ENCODE assay signal across 8 cellular contexts in the genomic region with DNA sequence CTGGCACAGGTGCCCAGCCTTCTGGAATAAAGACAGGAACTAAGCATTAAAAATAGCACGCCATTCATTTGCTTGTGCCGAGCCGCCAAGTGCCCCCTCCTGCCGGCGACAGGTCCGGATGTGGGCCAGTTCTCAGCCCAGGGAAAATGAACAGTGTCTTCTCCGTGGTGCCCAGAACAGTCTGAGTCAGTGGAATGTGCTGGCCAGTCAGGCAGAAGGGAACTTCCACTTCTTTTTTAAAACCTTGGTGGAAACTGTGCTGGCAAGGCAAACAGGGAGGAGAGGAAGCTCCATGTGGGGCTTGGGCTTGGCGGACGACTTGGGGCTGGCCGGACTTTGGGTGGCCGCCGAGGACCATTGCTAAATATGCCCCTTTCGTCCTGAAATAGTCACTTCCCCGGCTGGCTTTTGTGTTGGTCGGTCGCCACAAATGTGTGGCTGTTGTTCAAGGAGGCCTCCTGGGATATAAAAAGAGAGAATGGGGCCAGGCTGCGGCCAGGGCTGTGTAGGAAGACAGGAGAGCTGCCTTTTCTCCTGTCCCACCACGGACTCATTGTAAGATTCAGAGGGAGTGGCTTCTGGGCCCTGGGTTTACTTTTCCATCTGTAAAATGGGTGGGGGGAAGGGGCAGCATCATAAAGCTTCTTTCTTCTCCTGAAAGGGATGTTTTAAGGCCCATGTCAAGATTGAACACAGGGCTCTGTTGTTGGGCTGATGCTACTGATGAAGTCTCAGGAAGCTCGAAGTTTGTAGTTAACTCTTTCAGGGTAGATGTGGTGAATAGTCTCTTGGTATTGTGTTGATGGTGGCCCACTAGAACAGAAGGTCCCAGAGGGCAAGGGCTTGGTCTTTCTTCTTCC.
A peak's percentile ranks its signal among the peaks of the same experiment; 100 is the strongest.
DNase-seq lines count a peak whose midpoint lies in the region; ATAC-seq and TF ChIP-seq lines count a peak whose summit lies in the region.

No MANE protein-coding gene starts in this region.

- H3K36me3 Mint-ChIP-seq in activated CD8-positive, alpha-beta T cell treated with anti-CD3 and anti-CD28 coated beads for 36 hours (ENCODE audit: low read depth), result peaks cover 9% of the 10 kb centered on the region

- DNase-seq in HT1080 (ENCODE audit: low read depth) (peak; percentile 91), head of caudate nucleus (peak in 41 of 42 donors; percentile 37 to 88 (median 62)), prostate gland (ENCODE audit: low spot score) (peak; percentile 69), MM.1S (no peak), smooth muscle cell (lab: John Stamatoyannopoulos, UW; ENCODE audit: unreplicated experiment) (no peak)
- peak; percentile 24 for DNase-seq in activated CD8-positive, alpha-beta T cell treated with anti-CD3 and anti-CD28 coated beads for 36 hours

- no peak overlapping the region for H3K4me2 ChIP-seq in MM.1S (ENCODE audit: low read depth, low read length)
- H3K4me2 ChIP-seq in smooth muscle cell, result no peak overlapping the region

- H3K27me3 Mint-ChIP-seq in activated CD8-positive, alpha-beta T cell treated with anti-CD3 and anti-CD28 coated beads for 36 hours, result no peaks in the 10 kb centered on the region

- H3K4me3 Mint-ChIP-seq in activated CD8-positive, alpha-beta T cell treated with anti-CD3 and anti-CD28 coated beads for 36 hours, result no peak overlapping the region

- H3K79me2 ChIP-seq in MM.1S (ENCODE audit: low read length) (no peaks in the 10 kb centered on the region), smooth muscle cell (ENCODE audit: low read depth) (no peaks in the 10 kb centered on the region)

- intact Hi-C loops in activated CD8-positive, alpha-beta T cell treated with anti-CD3 and anti-CD28 coated beads for 36 hours (cut with micrococcal nuclease), result no loop called here
- intact Hi-C loops in head of caudate nucleus (cut with DNase I), result loop anchor here (5.0 kb wide), 1 partner anchor 39 kb away; no protein-coding TSS in a partner anchor
- intact Hi-C loops in prostate gland (cut with DNase I), result no loop called here

- H3K4me1 ChIP-seq in prostate gland (replicated peaks) (peaks cover 20% of the 10 kb centered on the region), MM.1S (ENCODE audit: low read length) (no peaks in the 10 kb centered on the region), smooth muscle cell (ENCODE audit: low read depth) (no peaks in the 10 kb centered on the region)

- no peaks in the 10 kb centered on the region for H3K9me3 Mint-ChIP-seq in activated CD8-positive, alpha-beta T cell treated with anti-CD3 and anti-CD28 coated beads for 36 hours

- no peak for ATAC-seq in activated CD8-positive, alpha-beta T cell treated with anti-CD3 and anti-CD28 coated beads for 36 hours
- ATAC-seq in GM18858 (IDR thresholded peaks at IDR 0.05; ENCODE audit: unreplicated experiment) (no peak), GM21717 (IDR thresholded peaks at IDR 0.05; ENCODE audit: unreplicated experiment) (no peak)

- H4K20me1 ChIP-seq in MM.1S (ENCODE audit: insufficient read depth, low read length) (no peaks in the 10 kb centered on the region), smooth muscle cell (ENCODE audit: low read depth) (no peaks in the 10 kb centered on the region)

- H2AFZ ChIP-seq in MM.1S (ENCODE audit: low read length), result no peak overlapping the region
- H2AFZ ChIP-seq in smooth muscle cell (ENCODE audit: low read depth), result no peak overlapping the region

- TF ChIP-seq POLR2A in prostate gland (IDR thresholded peaks at IDR 0.05), result no peak

- H3K27me3 ChIP-seq in prostate gland (replicated peaks; ENCODE audit: insufficient read depth), result no peaks in the 10 kb centered on the region
- no peaks in the 10 kb centered on the region for H3K27me3 ChIP-seq in MM.1S (replicated peaks; ENCODE audit: insufficient read depth, low read length)
- no peaks in the 10 kb centered on the region for H3K27me3 ChIP-seq in smooth muscle cell (ENCODE audit: low read depth)

- peak overlapping the region; percentile 64 to 65 for H3K27ac ChIP-seq in prostate gland
- no peak overlapping the region for H3K27ac ChIP-seq in MM.1S (ENCODE audit: low read length)
- no peak overlapping the region for H3K27ac ChIP-seq in smooth muscle cell (ENCODE audit: low read depth)

- H3K9ac ChIP-seq in MM.1S (ENCODE audit: low read length), result no peak overlapping the region
- no peak overlapping the region for H3K9ac ChIP-seq in smooth muscle cell (ENCODE audit: low read depth)

- H3K9me2 ChIP-seq in MM.1S (replicated peaks; ENCODE audit: insufficient read depth, low read length), result no peaks in the 10 kb centered on the region

- H3K9me3 ChIP-seq in prostate gland, result no peaks in the 10 kb centered on the region
- H3K9me3 ChIP-seq in MM.1S (replicated peaks; ENCODE audit: insufficient read depth, low read length), result no peaks in the 10 kb centered on the region
- no peaks in the 10 kb centered on the region for H3K9me3 ChIP-seq in smooth muscle cell (replicated peaks; ENCODE audit: low read depth)

- CTCF ChIA-PET in activated CD8-positive, alpha-beta T cell treated with anti-CD3 and anti-CD28 coated beads for 36 hours (lab: Charles Lee), result interaction anchor here (1.0 to 1.3 kb wide), 3 partner anchors 28 to 147 kb away, joined by 3 read pairs; no protein-coding TSS in a partner anchor

- no peaks in the 10 kb centered on the region for H3K36me3 ChIP-seq in prostate gland
- no peaks in the 10 kb centered on the region for H3K36me3 ChIP-seq in MM.1S (replicated peaks; ENCODE audit: insufficient read depth, low read length)
- no peaks in the 10 kb centered on the region for H3K36me3 ChIP-seq in smooth muscle cell (ENCODE audit: low read depth)

- POLR2A ChIA-PET in activated CD8-positive, alpha-beta T cell treated with anti-CD3 and anti-CD28 coated beads for 36 hours (lab: Charles Lee), result interaction anchor here (1.3 kb wide), 1 partner anchor 25 kb away, joined by 4 read pairs; no protein-coding TSS in a partner anchor

- H3K4me3 ChIP-seq in prostate gland (no peak overlapping the region), MM.1S (ENCODE audit: low read length) (no peak overlapping the region), smooth muscle cell (no peak overlapping the region)

- peaks cover 34% of the 10 kb centered on the region for H3K4me1 Mint-ChIP-seq in activated CD8-positive, alpha-beta T cell treated with anti-CD3 and anti-CD28 coated beads for 36 hours (ENCODE audit: low read depth)

- H3F3A ChIP-seq in MM.1S (ENCODE audit: insufficient read depth, low read length) (no peaks in the 10 kb centered on the region), smooth muscle cell (ENCODE audit: low read depth) (no peaks in the 10 kb centered on the region)

- H3K27ac Mint-ChIP-seq in activated CD8-positive, alpha-beta T cell treated with anti-CD3 and anti-CD28 coated beads for 36 hours, result no peak overlapping the region

- TF ChIP-seq CTCF in activated CD8-positive, alpha-beta T cell treated with anti-CD3 and anti-CD28 coated beads for 36 hours (IDR thresholded peaks at IDR 0.05), result no peak
- TF ChIP-seq CTCF in prostate gland (IDR thresholded peaks at IDR 0.05) (no peak), MM.1S (IDR thresholded peaks at IDR 0.05; ENCODE audit: low read length) (no peak), smooth muscle cell (IDR thresholded peaks at IDR 0.05; ENCODE audit: borderline replicate concordance, insufficient read depth, poor library complexity, severe bottlenecking) (no peak)

- 17% methylated on average over 19 of the region's 19 CpGs for WGBS in prostate gland
- 82% methylated on average over 19 of the region's 19 CpGs for WGBS in smooth muscle cell (ENCODE audit: low lambda C conversion rate)

Comparison
In these comparisons a context has a peak if more than half of its experiments do, and no peak if none do; other contexts are left out.
1. DNase-seq: peak in HT1080 (single experiment), activated CD8-positive, alpha-beta T cell treated with anti-CD3 and anti-CD28 coated beads for 36 hours (single experiment), head of caudate nucleus (41 of 42) and prostate gland (single experiment); none in MM.1S (single experiment) and smooth muscle cell (single experiment).
2. H3K27ac ChIP-seq: peak in prostate gland (2 of 2); none in MM.1S (single experiment) and smooth muscle cell (single experiment).